In the genomic region with DNA sequence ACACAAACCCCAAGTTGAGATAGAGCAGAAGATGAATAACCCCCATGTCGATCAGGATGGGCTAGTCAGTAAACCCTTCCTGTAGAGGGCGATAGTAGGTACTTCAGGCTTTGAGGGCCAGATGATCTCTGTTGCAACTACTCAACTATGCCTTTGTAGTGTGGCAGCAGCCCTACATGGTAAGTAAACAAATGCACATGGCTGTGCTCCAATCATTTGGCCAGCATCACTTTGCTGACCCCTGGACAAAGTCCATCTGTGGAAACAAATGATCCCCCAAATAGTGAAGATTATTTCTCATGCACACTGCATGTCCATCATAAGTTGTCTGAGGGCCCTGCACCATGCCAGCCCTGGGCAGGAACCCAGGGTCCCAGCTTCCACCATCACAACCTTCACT, we compare ENCODE assay signal across 1 cellular context.
TF ChIP-seq lines count a peak whose summit lies in the region.

No MANE protein-coding gene starts in this region.

TF ChIP-seq in IMR-90, 13 proteins besides CTCF, POLR2A, EP300 and RAD21 (continued from another document):
- TF ChIP-seq MXI1 (IDR thresholded peaks at IDR 0.05; ENCODE audit: borderline replicate concordance, low read depth, low read length) (no peak), MAFK (IDR thresholded peaks at IDR 0.05; ENCODE audit: low read depth, low read length) (no peak), CHD1 (IDR thresholded peaks at IDR 0.05; ENCODE audit: low read depth, low read length) (no peak), NFE2L2 (IDR thresholded peaks at IDR 0.05; ENCODE audit: low read depth, low read length) (no peak)
TF ChIP-seq in IMR-90: peak in this region for 0.
